ENCODE assay signal across 1 cellular context in the genomic region with DNA sequence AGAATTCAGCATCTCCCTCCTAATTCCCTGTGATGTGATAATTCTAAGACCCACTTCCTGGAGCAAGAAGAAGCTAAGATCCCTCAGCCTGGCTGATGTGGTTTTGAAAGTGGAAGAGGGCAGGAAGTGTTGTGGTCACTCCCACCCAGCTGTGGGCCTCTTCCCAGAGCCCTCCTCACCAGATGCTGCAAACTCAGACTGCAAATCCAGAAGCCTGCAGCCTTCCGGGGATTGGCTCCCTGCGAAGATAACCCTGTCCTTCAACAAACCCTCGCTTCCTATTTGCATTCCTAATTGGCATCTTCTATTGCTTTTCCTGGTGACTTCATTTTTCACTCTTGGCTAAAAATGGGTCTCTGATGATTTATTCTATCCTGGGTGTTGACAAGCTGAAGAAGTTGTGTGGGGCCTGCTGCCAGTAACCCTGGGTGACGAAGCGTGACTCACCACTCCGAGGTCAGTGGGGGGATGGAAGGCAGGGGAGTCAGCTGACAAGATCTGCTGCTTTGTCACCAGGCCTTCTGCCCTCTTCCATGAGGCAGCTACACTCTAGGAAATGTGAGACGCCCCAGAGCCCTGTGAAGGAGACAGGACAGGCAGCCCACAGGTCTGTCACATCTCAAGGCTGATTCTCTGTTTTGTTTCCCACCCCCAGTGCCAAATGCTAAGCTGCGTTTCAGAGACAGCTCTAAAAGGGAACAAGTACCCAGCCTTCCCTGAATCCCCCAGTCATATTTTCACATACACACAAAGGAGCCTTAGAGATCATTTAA.
TF ChIP-seq lines count a peak whose summit lies in the region.

No MANE protein-coding gene starts in this region.

TF ChIP-seq in K562, 482 proteins besides CTCF, POLR2A, EP300 and RAD21 (continued from another document):
- TF ChIP-seq AFF1 (IDR thresholded peaks at IDR 0.05; ENCODE audit: low read depth in 1 of 2, partially characterized antibody in 2 of 2): peak in 1 of 2 experiments; percentile 92
- TF ChIP-seq, protein P1, sequence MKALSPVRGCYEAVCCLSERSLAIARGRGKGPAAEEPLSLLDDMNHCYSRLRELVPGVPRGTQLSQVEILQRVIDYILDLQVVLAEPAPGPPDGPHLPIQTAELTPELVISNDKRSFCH (CRISPR knock-in tag; IDR thresholded peaks at IDR 0.05): no peak
- TF ChIP-seq, protein P1 (tag; IDR thresholded peaks at IDR 0.05): peak; percentile 16; the same call in 1 of the 2 replicates
- peak; percentile 70; the same call in 1 of the 2 replicates for TF ChIP-seq SP1 (CRISPR knock-in tag; IDR thresholded peaks at IDR 0.05)
- TF ChIP-seq, protein P2, sequence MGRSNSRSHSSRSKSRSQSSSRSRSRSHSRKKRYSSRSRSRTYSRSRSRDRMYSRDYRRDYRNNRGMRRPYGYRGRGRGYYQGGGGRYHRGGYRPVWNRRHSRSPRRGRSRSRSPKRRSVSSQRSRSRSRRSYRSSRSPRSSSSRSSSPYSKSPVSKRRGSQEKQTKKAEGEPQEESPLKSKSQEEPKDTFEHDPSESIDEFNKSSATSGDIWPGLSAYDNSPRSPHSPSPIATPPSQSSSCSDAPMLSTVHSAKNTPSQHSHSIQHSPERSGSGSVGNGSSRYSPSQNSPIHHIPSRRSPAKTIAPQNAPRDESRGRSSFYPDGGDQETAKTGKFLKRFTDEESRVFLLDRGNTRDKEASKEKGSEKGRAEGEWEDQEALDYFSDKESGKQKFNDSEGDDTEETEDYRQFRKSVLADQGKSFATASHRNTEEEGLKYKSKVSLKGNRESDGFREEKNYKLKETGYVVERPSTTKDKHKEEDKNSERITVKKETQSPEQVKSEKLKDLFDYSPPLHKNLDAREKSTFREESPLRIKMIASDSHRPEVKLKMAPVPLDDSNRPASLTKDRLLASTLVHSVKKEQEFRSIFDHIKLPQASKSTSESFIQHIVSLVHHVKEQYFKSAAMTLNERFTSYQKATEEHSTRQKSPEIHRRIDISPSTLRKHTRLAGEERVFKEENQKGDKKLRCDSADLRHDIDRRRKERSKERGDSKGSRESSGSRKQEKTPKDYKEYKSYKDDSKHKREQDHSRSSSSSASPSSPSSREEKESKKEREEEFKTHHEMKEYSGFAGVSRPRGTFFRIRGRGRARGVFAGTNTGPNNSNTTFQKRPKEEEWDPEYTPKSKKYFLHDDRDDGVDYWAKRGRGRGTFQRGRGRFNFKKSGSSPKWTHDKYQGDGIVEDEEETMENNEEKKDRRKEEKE (IDR thresholded peaks at IDR 0.05; ENCODE audit: borderline replicate concordance in 1 of 2, control insufficient read depth in 1 of 2, low read depth in 2 of 2, low read length in 1 of 2): peak in 1 of 2 experiments; percentile 88; a peak in 2 of 4 replicates
- TF ChIP-seq MNT (conservative IDR thresholded peaks at IDR 0.05): peak; percentile 76 to 83
- TF ChIP-seq SNRNP70 (optimal IDR thresholded peaks at IDR 0.05; ENCODE audit: low read depth, low read length): no peak
- peak; percentile 80 for TF ChIP-seq CHD2 (IDR thresholded peaks at IDR 0.05; ENCODE audit: low read depth, low read length)
- TF ChIP-seq ZNF174 (CRISPR knock-in tag; IDR thresholded peaks at IDR 0.05): peak; percentile 74; the same call in 1 of the 2 replicates
- peak; percentile 91 for TF ChIP-seq ZNF316 (IDR thresholded peaks at IDR 0.05)
- TF ChIP-seq THAP7 (CRISPR knock-in tag; IDR thresholded peaks at IDR 0.05): no peak
- TF ChIP-seq, protein P3, sequence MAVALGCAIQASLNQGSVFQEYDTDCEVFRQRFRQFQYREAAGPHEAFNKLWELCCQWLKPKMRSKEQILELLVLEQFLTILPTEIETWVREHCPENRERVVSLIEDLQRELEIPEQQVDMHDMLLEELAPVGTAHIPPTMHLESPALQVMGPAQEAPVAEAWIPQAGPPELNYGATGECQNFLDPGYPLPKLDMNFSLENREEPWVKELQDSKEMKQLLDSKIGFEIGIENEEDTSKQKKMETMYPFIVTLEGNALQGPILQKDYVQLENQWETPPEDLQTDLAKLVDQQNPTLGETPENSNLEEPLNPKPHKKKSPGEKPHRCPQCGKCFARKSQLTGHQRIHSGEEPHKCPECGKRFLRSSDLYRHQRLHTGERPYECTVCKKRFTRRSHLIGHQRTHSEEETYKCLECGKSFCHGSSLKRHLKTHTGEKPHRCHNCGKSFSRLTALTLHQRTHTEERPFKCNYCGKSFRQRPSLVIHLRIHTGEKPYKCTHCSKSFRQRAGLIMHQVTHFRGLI (CRISPR knock-in tag; IDR thresholded peaks at IDR 0.05): peak; percentile 31; the same call in 1 of the 2 replicates
- peak; percentile 57; the same call in 1 of the 2 replicates for TF ChIP-seq TARDBP (IDR thresholded peaks at IDR 0.05)
TF ChIP-seq in K562: peak in this region for 227.
